Comparison of ENCODE assay signal across 1 cellular context in the genomic region with DNA sequence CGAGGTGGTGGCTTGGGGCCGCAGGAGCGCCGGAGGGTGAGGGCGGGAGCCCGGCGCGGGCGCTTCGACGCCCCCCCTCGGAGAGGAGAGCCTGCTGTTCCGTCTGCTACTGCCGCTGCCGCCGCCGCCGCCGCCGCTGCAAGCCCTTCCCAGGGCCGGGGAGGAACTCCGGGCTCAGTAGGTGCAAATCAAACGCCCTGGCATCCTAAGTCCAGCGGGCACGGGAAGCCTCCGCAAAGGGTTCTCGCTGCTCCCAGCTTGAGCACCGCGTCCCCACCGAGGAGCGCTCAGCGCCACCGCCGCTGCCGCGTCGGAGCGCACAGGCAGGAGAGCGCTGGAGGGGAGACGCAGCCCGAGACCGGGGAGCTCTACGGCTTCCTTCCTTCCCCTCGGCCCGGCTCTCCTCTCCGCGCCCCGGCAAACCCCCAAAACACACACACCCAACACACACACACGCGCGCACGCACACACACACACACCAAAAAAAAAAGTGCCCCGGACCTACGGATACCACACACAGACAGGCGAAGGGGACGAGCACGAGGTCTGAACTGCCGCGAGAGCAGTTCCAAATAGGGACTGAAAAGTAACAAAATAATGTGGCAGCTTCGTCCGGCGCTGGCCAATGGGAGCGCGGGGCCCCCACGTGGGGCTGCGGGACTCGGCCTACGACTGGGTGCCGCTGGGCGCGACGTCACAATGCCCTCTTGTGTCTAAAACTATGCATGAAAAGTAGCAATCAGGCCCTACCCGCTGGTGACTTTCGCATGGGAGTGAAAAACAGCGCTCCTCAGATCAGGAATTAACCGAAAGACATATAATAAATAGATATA.
TF ChIP-seq lines count a peak whose summit lies in the region.

Gene TLE3 (minus strand): TSS at position 581 of the 833 bp plus-strand sequence. CDS start 1,119 bp downstream, outside the sequence.

TF ChIP-seq in HepG2, 621 proteins besides CTCF, POLR2A, EP300 and RAD21 (continued from another document and continues in another):
- TF ChIP-seq, protein P1, sequence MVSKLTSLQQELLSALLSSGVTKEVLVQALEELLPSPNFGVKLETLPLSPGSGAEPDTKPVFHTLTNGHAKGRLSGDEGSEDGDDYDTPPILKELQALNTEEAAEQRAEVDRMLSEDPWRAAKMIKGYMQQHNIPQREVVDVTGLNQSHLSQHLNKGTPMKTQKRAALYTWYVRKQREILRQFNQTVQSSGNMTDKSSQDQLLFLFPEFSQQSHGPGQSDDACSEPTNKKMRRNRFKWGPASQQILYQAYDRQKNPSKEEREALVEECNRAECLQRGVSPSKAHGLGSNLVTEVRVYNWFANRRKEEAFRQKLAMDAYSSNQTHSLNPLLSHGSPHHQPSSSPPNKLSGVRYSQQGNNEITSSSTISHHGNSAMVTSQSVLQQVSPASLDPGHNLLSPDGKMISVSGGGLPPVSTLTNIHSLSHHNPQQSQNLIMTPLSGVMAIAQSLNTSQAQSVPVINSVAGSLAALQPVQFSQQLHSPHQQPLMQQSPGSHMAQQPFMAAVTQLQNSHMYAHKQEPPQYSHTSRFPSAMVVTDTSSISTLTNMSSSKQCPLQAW (CRISPR knock-in tag; IDR thresholded peaks at IDR 0.05) = peak; percentile 45; the same call in 1 of the 2 replicates
- peak; percentile 40; the same call in 1 of the 2 replicates for TF ChIP-seq MXD3 (CRISPR knock-in tag; IDR thresholded peaks at IDR 0.05)
- TF ChIP-seq ZNF362 (CRISPR knock-in tag; IDR thresholded peaks at IDR 0.05; ENCODE audit: borderline replicate concordance) = peak; percentile 84
- TF ChIP-seq CREB1 (IDR thresholded peaks at IDR 0.05) = peak; percentile 87
- TF ChIP-seq CREB1 (CRISPR knock-in tag; IDR thresholded peaks at IDR 0.05) = peak; percentile 91
- TF ChIP-seq U2AF1 (optimal IDR thresholded peaks at IDR 0.05; ENCODE audit: low read depth, low read length) = no peak
- TF ChIP-seq, protein P2, sequence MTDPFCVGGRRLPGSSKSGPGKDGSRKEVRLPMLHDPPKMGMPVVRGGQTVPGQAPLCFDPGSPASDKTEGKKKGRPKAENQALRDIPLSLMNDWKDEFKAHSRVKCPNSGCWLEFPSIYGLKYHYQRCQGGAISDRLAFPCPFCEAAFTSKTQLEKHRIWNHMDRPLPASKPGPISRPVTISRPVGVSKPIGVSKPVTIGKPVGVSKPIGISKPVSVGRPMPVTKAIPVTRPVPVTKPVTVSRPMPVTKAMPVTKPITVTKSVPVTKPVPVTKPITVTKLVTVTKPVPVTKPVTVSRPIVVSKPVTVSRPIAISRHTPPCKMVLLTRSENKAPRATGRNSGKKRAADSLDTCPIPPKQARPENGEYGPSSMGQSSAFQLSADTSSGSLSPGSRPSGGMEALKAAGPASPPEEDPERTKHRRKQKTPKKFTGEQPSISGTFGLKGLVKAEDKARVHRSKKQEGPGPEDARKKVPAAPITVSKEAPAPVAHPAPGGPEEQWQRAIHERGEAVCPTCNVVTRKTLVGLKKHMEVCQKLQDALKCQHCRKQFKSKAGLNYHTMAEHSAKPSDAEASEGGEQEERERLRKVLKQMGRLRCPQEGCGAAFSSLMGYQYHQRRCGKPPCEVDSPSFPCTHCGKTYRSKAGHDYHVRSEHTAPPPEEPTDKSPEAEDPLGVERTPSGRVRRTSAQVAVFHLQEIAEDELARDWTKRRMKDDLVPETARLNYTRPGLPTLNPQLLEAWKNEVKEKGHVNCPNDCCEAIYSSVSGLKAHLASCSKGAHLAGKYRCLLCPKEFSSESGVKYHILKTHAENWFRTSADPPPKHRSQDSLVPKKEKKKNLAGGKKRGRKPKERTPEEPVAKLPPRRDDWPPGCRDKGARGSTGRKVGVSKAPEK (CRISPR knock-in tag; IDR thresholded peaks at IDR 0.05; ENCODE audit: borderline replicate concordance) = 0 out of 2 replicates have a peak, but pooled peaks have one; percentile 40
- TF ChIP-seq SNAPC2 (CRISPR knock-in tag; IDR thresholded peaks at IDR 0.05) = 0 out of 2 replicates have a peak, but pooled peaks have one; percentile 40
- peak; percentile 56; the same call in 1 of the 2 replicates for TF ChIP-seq ZNF318 (CRISPR knock-in tag; IDR thresholded peaks at IDR 0.05)
- TF ChIP-seq FOXO1 (CRISPR knock-in tag; IDR thresholded peaks at IDR 0.05) = peak; percentile 12; the same call in 1 of the 2 replicates
- peak; percentile 69; the same call in 1 of the 2 replicates for TF ChIP-seq ZNF501 (CRISPR knock-in tag; IDR thresholded peaks at IDR 0.05)
- 0 out of 2 replicates have a peak, but pooled peaks have one; percentile 11 for TF ChIP-seq RAD51 (IDR thresholded peaks at IDR 0.05; ENCODE audit: borderline replicate concordance)
- 0 out of 2 replicates have a peak, but pooled peaks have one; percentile 41 for TF ChIP-seq SIX4 (CRISPR knock-in tag; IDR thresholded peaks at IDR 0.05)
- 0 out of 2 replicates have a peak, but pooled peaks have one; percentile 59 for TF ChIP-seq ZNF616 (CRISPR knock-in tag; IDR thresholded peaks at IDR 0.05; ENCODE audit: low read depth)
- TF ChIP-seq ATF6 (CRISPR knock-in tag; conservative IDR thresholded peaks at IDR 0.05) = no peak
- TF ChIP-seq MAZ (IDR thresholded peaks at IDR 0.05; ENCODE audit: borderline replicate concordance, low read depth, low read length) = 0 out of 2 replicates have a peak, but pooled peaks have one; percentile 8
- peak; percentile 14; the same call in 1 of the 2 replicates for TF ChIP-seq MAZ (CRISPR knock-in tag; IDR thresholded peaks at IDR 0.05; ENCODE audit: low read depth)
- no peak for TF ChIP-seq GTF3A (CRISPR knock-in tag; conservative IDR thresholded peaks at IDR 0.05)
- TF ChIP-seq ZSCAN22 (CRISPR knock-in tag; IDR thresholded peaks at IDR 0.05) = no peak
- TF ChIP-seq ATF1 (CRISPR knock-in tag; IDR thresholded peaks at IDR 0.05) = peak; percentile 74; the same call in 1 of the 2 replicates
- TF ChIP-seq ZNF780A (CRISPR knock-in tag; IDR thresholded peaks at IDR 0.05) = 0 out of 2 replicates have a peak, but pooled peaks have one; percentile 29
- TF ChIP-seq JUN (CRISPR knock-in tag; IDR thresholded peaks at IDR 0.05) = peak; percentile 35; the same call in 1 of the 2 replicates
- peak; percentile 52; the same call in 1 of the 2 replicates for TF ChIP-seq SMAD3 (CRISPR knock-in tag; IDR thresholded peaks at IDR 0.05)
- no peak for TF ChIP-seq ZNF607 (CRISPR knock-in tag; IDR thresholded peaks at IDR 0.05; ENCODE audit: borderline replicate concordance)
- TF ChIP-seq ESRRA (CRISPR knock-in tag; IDR thresholded peaks at IDR 0.05; ENCODE audit: low read depth) = no peak
- TF ChIP-seq ELF3 (CRISPR knock-in tag; IDR thresholded peaks at IDR 0.05) = peak; percentile 31; the same call in 1 of the 2 replicates
- TF ChIP-seq TFDP2 (CRISPR knock-in tag; IDR thresholded peaks at IDR 0.05) = peak; percentile 60
- TF ChIP-seq ARNTL (CRISPR knock-in tag; IDR thresholded peaks at IDR 0.05) = peak; percentile 70
- no peak for TF ChIP-seq HNRNPUL1 (IDR thresholded peaks at IDR 0.05; ENCODE audit: low read depth, low read length)
- TF ChIP-seq POLR2G (IDR thresholded peaks at IDR 0.05; ENCODE audit: low read depth, low read length) = peak; percentile 84
- TF ChIP-seq MEF2D (CRISPR knock-in tag; IDR thresholded peaks at IDR 0.05) = peak; percentile 77; the same call in 1 of the 2 replicates
- 0 out of 2 replicates have a peak, but pooled peaks have one; percentile 42 for TF ChIP-seq ZNF292 (CRISPR knock-in tag; IDR thresholded peaks at IDR 0.05; ENCODE audit: borderline replicate concordance, low read depth)
- TF ChIP-seq ZNF331 (CRISPR knock-in tag; IDR thresholded peaks at IDR 0.05) = peak; percentile 13; the same call in 1 of the 2 replicates
- peak; percentile 69; the same call in 1 of the 2 replicates for TF ChIP-seq NFKB2 (CRISPR knock-in tag; IDR thresholded peaks at IDR 0.05; ENCODE audit: borderline replicate concordance)
- TF ChIP-seq NCOA2 (CRISPR knock-in tag; IDR thresholded peaks at IDR 0.05) = 0 out of 2 replicates have a peak, but pooled peaks have one; percentile 25
- no peak for TF ChIP-seq DR1 (CRISPR knock-in tag; IDR thresholded peaks at IDR 0.05)
- no peak for TF ChIP-seq ZNF841 (CRISPR knock-in tag; IDR thresholded peaks at IDR 0.05; ENCODE audit: borderline replicate concordance)
- 0 out of 2 replicates have a peak, but pooled peaks have one; percentile 31 for TF ChIP-seq ZNF564 (CRISPR knock-in tag; IDR thresholded peaks at IDR 0.05)
- peak; percentile 51; the same call in 1 of the 2 replicates for TF ChIP-seq ZNF205 (CRISPR knock-in tag; IDR thresholded peaks at IDR 0.05)
